ENCODE assay signal across 16 cellular contexts in genomic region chr4:38072578-38072977, GRCh38.
DNase-seq lines count a peak whose midpoint lies in the region; ATAC-seq and TF ChIP-seq lines count a peak whose summit lies in the region.
"Had no signal": no experiment of that assay in that cellular context is flagged by ENCODE, and none has a peak within 500 bp of the region (broad histone marks: within the 10 kb centered on the region; RNA-seq: fewer than 3 reads in every experiment).

No MANE protein-coding gene starts in this region.

- WGBS in right lobe of liver (ENCODE audit: insufficient coverage, low coverage, low lambda C conversion rate, missing lambda C conversion rate): 80% methylated on average over 3 of the region's 3 CpGs

- peaks cover 51 to 62% of the 10 kb centered on the region in 2 donors for H3K36me3 Mint-ChIP-seq in stimulated activated naive B cell treated with anti-CD40 and anti-IgM and Interleukin-4, amounts not matched to agents 10 μg/mL and 1 μg/mL and 100 μg/mL, for 72 hours

- no peaks in the 10 kb centered on the region for H3K9me3 ChIP-seq in right lobe of liver
- H3K9me3 ChIP-seq: ascending aorta, left lung had no signal

- POLR2A ChIA-PET in GM10248 (lab: Yijun Ruan, JAX): no interaction called here

- no peak overlapping the region for H2AFZ ChIP-seq in ACC112 (ENCODE audit: low read length, unreplicated experiment)

- CTCF ChIA-PET in GM10248 (lab: Yijun Ruan, JAX): interaction anchor here (0.9 to 2.1 kb wide), 10 partner anchors 10 to 658 kb away, joined by 3 to 12 read pairs (median 4); no protein-coding TSS in a partner anchor

- TF ChIP-seq CTCF in right lobe of liver (IDR thresholded peaks at IDR 0.05) (no peak), GM10248 (IDR thresholded peaks at IDR 0.05; ENCODE audit: control extremely low read depth, extremely low read depth, low read depth, missing control alignments) (no peak)

- no peaks in the 10 kb centered on the region for H3K27me3 Mint-ChIP-seq in stimulated activated naive B cell treated with anti-CD40 and anti-IgM and Interleukin-4, amounts not matched to agents 10 μg/mL and 1 μg/mL and 100 μg/mL, for 72 hours
- H3K27me3 Mint-ChIP-seq: stimulated activated memory B cell treated with anti-CD40 and anti-IgM and Interleukin-4, amounts not matched to agents 10 μg/mL and 1 μg/mL and 100 μg/mL, for 72 hours; T-cell had no signal

- H3K36me3 ChIP-seq in ACC112 (ENCODE audit: insufficient read depth, low read length) (no peaks in the 10 kb centered on the region), right lobe of liver (peaks cover 0 to 6% (median 0%) of the 10 kb centered on the region in 4 donors)

- no peaks in the 10 kb centered on the region for H3K27me3 ChIP-seq in ACC112 (ENCODE audit: insufficient read depth, low read length)
- no peaks in the 10 kb centered on the region for H3K27me3 ChIP-seq in right lobe of liver
- H3K27me3 ChIP-seq: ascending aorta, left lung had no signal

- no peaks in the 10 kb centered on the region for H3K9me3 Mint-ChIP-seq in stimulated activated naive B cell treated with anti-CD40 and anti-IgM and Interleukin-4, amounts not matched to agents 10 μg/mL and 1 μg/mL and 100 μg/mL, for 72 hours
- H3K9me3 Mint-ChIP-seq: stimulated activated memory B cell treated with anti-CD40 and anti-IgM and Interleukin-4, amounts not matched to agents 10 μg/mL and 1 μg/mL and 100 μg/mL, for 72 hours; T-cell had no signal

- ATAC-seq in right lobe of liver: no peak
- no peak for ATAC-seq in stimulated activated naive B cell treated with anti-CD40 and anti-IgM and Interleukin-4, amounts not matched to agents 10 μg/mL and 1 μg/mL and 100 μg/mL, for 72 hours (replicated peaks)
- ATAC-seq: K562; stimulated activated memory B cell treated with anti-CD40 and anti-IgM and Interleukin-4, amounts not matched to agents 10 μg/mL and 1 μg/mL and 100 μg/mL, for 72 hours; T-cell had no signal

- H3K4me1 Mint-ChIP-seq in stimulated activated naive B cell treated with anti-CD40 and anti-IgM and Interleukin-4, amounts not matched to agents 10 μg/mL and 1 μg/mL and 100 μg/mL, for 72 hours: peaks cover 40 to 69% of the 10 kb centered on the region in 2 donors

- intact Hi-C loops in right lobe of liver (cut with DNase I): loop anchor here in 1 of 2 donors (10.0 kb wide), 1 partner anchor 102 kb away; no protein-coding TSS in a partner anchor

- TF ChIP-seq POLR2A in right lobe of liver (IDR thresholded peaks at IDR 0.05): no peak

- H3K79me2 ChIP-seq in ACC112 (ENCODE audit: control insufficient read depth, insufficient read depth, low read length, unreplicated experiment): no peaks in the 10 kb centered on the region

- DNase-seq in NOMO-1 (lab: John Stamatoyannopoulos, UW; ENCODE audit: unreplicated experiment in 2 of 2) (peak; percentile 18 to 54), NOMO-1 treated with dmso at 0.1 percent for 144 hours (lab: John Stamatoyannopoulos, UW; ENCODE audit: unreplicated experiment) (no peak), SIG-M5 (lab: John Stamatoyannopoulos, UW) (peak; percentile 1), right lobe of liver (no peak), GM10248 (ENCODE audit: extremely low spot score) (no peak), NCI-H2171 (lab: John Stamatoyannopoulos, UW) (no peak)
- no peak for DNase-seq in stimulated activated naive B cell treated with anti-CD40 and anti-IgM and Interleukin-4, amounts not matched to agents 10 μg/mL and 1 μg/mL and 100 μg/mL, for 72 hours
- DNase-seq: 8988T; left lung; NCI-H1105; stimulated activated CD4-positive, alpha-beta T cell treated with anti-CD3 and anti-CD28 coated beads, Interleukin-12 subunit alpha, Interleukin-12 subunit beta, amount 100 ng/mL, for 4 hours; T-cell had no signal

- peak overlapping the region; percentile 33; the same call in 1 of the 2 replicates for H3K27ac ChIP-seq in ACC112 (ENCODE audit: low read depth, low read length)
- H3K27ac ChIP-seq in right lobe of liver: peak overlapping the region; percentile 12 to 64 (median 52)

- no peak overlapping the region for H3K4me3 ChIP-seq in ACC112 (ENCODE audit: low read depth, low read length)
- no peak overlapping the region for H3K4me3 ChIP-seq in right lobe of liver
- H3K4me3 ChIP-seq: ascending aorta, K562, left lung had no signal

- H3K27ac Mint-ChIP-seq in stimulated activated naive B cell treated with anti-CD40 and anti-IgM and Interleukin-4, amounts not matched to agents 10 μg/mL and 1 μg/mL and 100 μg/mL, for 72 hours: no peak overlapping the region
- H3K27ac Mint-ChIP-seq: stimulated activated memory B cell treated with anti-CD40 and anti-IgM and Interleukin-4, amounts not matched to agents 10 μg/mL and 1 μg/mL and 100 μg/mL, for 72 hours; T-cell had no signal

- peaks cover 19% of the 10 kb centered on the region for H3K4me1 ChIP-seq in ACC112 (ENCODE audit: control insufficient read depth, insufficient read depth, low read length, unreplicated experiment)
- peaks cover 0 to 41% (median 2%) of the 10 kb centered on the region in 4 donors for H3K4me1 ChIP-seq in right lobe of liver

- no peak overlapping the region for H3K4me3 Mint-ChIP-seq in stimulated activated naive B cell treated with anti-CD40 and anti-IgM and Interleukin-4, amounts not matched to agents 10 μg/mL and 1 μg/mL and 100 μg/mL, for 72 hours
- H3K4me3 Mint-ChIP-seq: stimulated activated memory B cell treated with anti-CD40 and anti-IgM and Interleukin-4, amounts not matched to agents 10 μg/mL and 1 μg/mL and 100 μg/mL, for 72 hours; T-cell had no signal

Comparison
In these comparisons a context has a peak if more than half of its experiments do, and no peak if none do; other contexts are left out.
1. DNase-seq: peak in NOMO-1 (2 of 2) and SIG-M5 (single experiment); none in NOMO-1 treated with dmso at 0.1 percent for 144 hours (single experiment), right lobe of liver (0 of 3), stimulated activated naive B cell treated with anti-CD40 and anti-IgM and Interleukin-4, amounts not matched to agents 10 μg/mL and 1 μg/mL and 100 μg/mL, for 72 hours (single experiment), GM10248 (single experiment) and NCI-H2171 (single experiment).